1 cellular context compared by ENCODE assay signal in the genomic region with DNA sequence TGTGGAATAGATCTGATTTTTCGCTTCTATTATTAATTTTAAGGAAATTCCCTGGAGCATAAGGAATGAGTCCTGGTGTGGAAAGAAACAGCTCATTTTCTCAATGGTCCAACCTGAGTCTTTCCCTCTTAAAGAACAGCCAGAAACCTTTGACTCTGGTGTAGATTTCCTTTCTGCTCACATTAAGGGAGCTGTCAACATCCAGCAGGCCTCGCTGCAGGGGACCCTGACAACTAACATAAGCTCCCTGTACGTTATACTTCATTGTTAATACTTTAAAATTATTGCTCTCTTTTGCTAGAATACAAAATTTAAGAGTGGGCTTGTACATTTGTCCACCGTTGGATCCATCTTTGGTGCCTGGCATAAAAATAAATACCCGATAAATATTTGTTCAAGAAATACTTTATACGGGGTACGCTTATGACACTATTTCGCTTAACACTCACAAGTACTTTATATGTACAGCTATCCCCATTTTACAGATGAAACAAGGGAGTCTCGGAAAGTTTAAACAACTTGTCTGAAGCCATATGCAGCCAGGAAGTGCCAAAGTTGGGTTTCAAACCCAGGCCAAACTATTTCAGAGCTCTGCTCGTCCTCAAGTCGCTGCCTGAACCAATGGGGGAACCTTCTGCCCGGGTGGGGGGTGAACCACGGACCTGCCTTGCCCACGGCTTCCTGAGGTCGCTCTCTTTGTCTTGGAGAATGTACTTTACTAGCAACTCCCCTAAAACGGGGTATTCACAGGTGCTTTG.
TF ChIP-seq lines count a peak whose summit lies in the region.

No MANE protein-coding gene starts in this region.

TF ChIP-seq in IMR-90, 13 proteins besides CTCF, POLR2A, EP300 and RAD21:
- TF ChIP-seq RCOR1 (IDR thresholded peaks at IDR 0.05; ENCODE audit: insufficient replicate concordance, low read length): no peak
- TF ChIP-seq RFX5 (IDR thresholded peaks at IDR 0.05; ENCODE audit: low read depth, low read length): no peak
- no peak for TF ChIP-seq CEBPB (IDR thresholded peaks at IDR 0.05; ENCODE audit: low read depth, low read length)
- no peak for TF ChIP-seq MAFK (IDR thresholded peaks at IDR 0.05; ENCODE audit: low read depth, low read length)
- no peak for TF ChIP-seq MAZ (IDR thresholded peaks at IDR 0.05; ENCODE audit: borderline replicate concordance, low read depth, low read length)
- no peak for TF ChIP-seq NFE2L2 (IDR thresholded peaks at IDR 0.05; ENCODE audit: low read depth, low read length)
- no peak for TF ChIP-seq BHLHE40 (IDR thresholded peaks at IDR 0.05; ENCODE audit: low read depth, low read length)
